In the genomic region with DNA sequence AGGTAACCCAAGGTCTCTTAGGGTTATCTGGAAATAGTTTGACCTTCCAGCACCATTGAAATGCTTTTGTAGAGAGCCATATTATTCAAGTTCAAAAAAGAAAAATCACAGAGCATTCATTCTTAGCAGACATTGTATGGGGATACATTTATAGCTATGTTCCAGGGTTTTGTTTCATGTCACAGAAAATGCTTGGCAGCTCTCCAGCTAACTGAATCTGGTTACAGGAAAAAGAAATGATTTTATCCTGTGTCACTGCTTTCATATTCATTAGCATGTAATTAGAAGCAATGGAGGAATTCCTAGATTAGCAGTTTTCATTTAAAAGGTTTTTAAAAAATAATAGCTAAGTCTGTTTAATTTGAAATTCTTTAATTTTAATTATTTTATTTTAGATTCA, we compare ENCODE assay signal across 23 cellular contexts. TPM values are rescaled to one million over a fixed set of nuclear protein-coding genes. Genes with fewer than 3 reads are reported as not detected.
DNase-seq lines count a peak whose midpoint lies in the region; ATAC-seq and TF ChIP-seq lines count a peak whose summit lies in the region.
"Had no signal": no experiment of that assay in that cellular context is flagged by ENCODE, and none has a peak within 500 bp of the region (broad histone marks: within the 10 kb centered on the region; RNA-seq: fewer than 3 reads in every experiment).

No MANE protein-coding gene starts in this region.

- H2BK15ac ChIP-seq in neuronal stem cell (ENCODE audit: low read length): no peak overlapping the region

- TF ChIP-seq CTCF in fibroblast of villous mesenchyme (IDR thresholded peaks at IDR 0.05; ENCODE audit: insufficient read depth, low read depth, low read length) (no peak), foreskin keratinocyte (conservative IDR thresholded peaks at IDR 0.05) (no peak)

- no peak overlapping the region for H4K91ac ChIP-seq in neuronal stem cell (ENCODE audit: low read depth, low read length, poor library complexity)

- H4K8ac ChIP-seq in neuronal stem cell (ENCODE audit: low read depth, low read length): no peak overlapping the region

- no peaks in the 10 kb centered on the region for H3K79me1 ChIP-seq in neuronal stem cell (ENCODE audit: low read depth, low read length)

- no peak overlapping the region for H3K4ac ChIP-seq in neuronal stem cell (ENCODE audit: low read length)

- H3K4me3 ChIP-seq in SK-N-MC (no peak overlapping the region), fibroblast of villous mesenchyme (ENCODE audit: low read depth, low read length) (no peak overlapping the region), neuronal stem cell (ENCODE audit: low read length in 2 of 2) (no peak overlapping the region)
- H3K4me3 ChIP-seq: breast epithelium, vagina had no signal

- H2BK120ac ChIP-seq in neuronal stem cell (ENCODE audit: low read depth, low read length): no peak overlapping the region

- no peak overlapping the region for H3K18ac ChIP-seq in neuronal stem cell (ENCODE audit: low read length)

- no peak for ATAC-seq in foreskin keratinocyte
- ATAC-seq: activated CD8-positive, alpha-beta T cell treated with anti-CD3 and anti-CD28 coated beads for 36 hours; activated T-cell treated with anti-CD3 and anti-CD28 coated beads, Interleukin-2, amount 50 U/mL, for 72 hours; natural killer cell treated with Interleukin-12 subunit alpha and Interleukin-12 subunit beta and Interleukin-15 and Interleukin-18, amount 100 ng/mL, for 72 hours had no signal

- H3K14ac ChIP-seq in neuronal stem cell (ENCODE audit: low read length): no peak overlapping the region

- H2BK5ac ChIP-seq in neuronal stem cell (ENCODE audit: low read length): no peak overlapping the region

- no peak overlapping the region for H2AFZ ChIP-seq in neuronal stem cell (ENCODE audit: low read length)

- no peak overlapping the region for H2AK5ac ChIP-seq in neuronal stem cell (ENCODE audit: low read depth, low read length)

- H3K23ac ChIP-seq in neuronal stem cell (ENCODE audit: low read depth, low read length, poor library complexity): no peak overlapping the region

- H2BK12ac ChIP-seq in neuronal stem cell (ENCODE audit: low read length): no peak overlapping the region

- H3K9ac ChIP-seq in SK-N-MC (ENCODE audit: insufficient read length) (no peak overlapping the region), neuronal stem cell (ENCODE audit: low read depth, low read length, poor library complexity) (no peak overlapping the region)
- H3K9ac ChIP-seq: KMS-11 had no signal

- H3K4me2 ChIP-seq in neuronal stem cell (ENCODE audit: insufficient read depth, low read length, poor library complexity, severe bottlenecking): no peak overlapping the region
- H3K4me2 ChIP-seq: KMS-11 had no signal

- H3K36me3 ChIP-seq in SK-N-MC (ENCODE audit: insufficient read depth, low read length) (no peaks in the 10 kb centered on the region), neuronal stem cell (replicated peaks in 1 of 2; ENCODE audit: control insufficient read depth in 2 of 2, insufficient read depth in 2 of 2, low read length in 2 of 2) (no peaks in the 10 kb centered on the region)
- H3K36me3 ChIP-seq: breast epithelium, vagina, WERI-Rb-1 had no signal

- DNase-seq in G401 (ENCODE audit: low spot score): peak; percentile 39
- DNase-seq in NCI-H1105 (lab: John Stamatoyannopoulos, UW): peak; percentile 33
- peak; percentile 20 for DNase-seq in SK-N-MC (ENCODE audit: low read depth, low spot score)
- peak; percentile 14 for DNase-seq in fibroblast of villous mesenchyme (ENCODE audit: low read depth)
- DNase-seq in neuronal stem cell (ENCODE audit: low spot score): no peak
- DNase-seq in stimulated activated CD4-positive, alpha-beta T cell treated with anti-CD3 and anti-CD28 coated beads, Interleukin-2, amount 100 ng/mL, for 24 hours: no peak
- no peak for DNase-seq in foreskin keratinocyte
- DNase-seq: activated CD8-positive, alpha-beta T cell treated with anti-CD3 and anti-CD28 coated beads for 36 hours; activated naive CD8-positive, alpha-beta T cell treated with anti-CD3 and anti-CD28 coated beads, Interleukin-2, amount 10 ng/mL, durations not matched to agents 7 days and 5 days; effector CD8-positive, alpha-beta T cell; kidney; mesenchymal stem cell; NCI-H524 treated with DMSO at 0.1 percent for 48 hours; OCI-M1; posterior cingulate gyrus; stimulated activated CD4-positive, alpha-beta T cell treated with anti-CD3 and anti-CD28 coated beads, Interleukin-4, amount 100 ng/mL, for 1 hour; T-helper 2 cell; WERI-Rb-1 had no signal

- H3K9me3 ChIP-seq in SK-N-MC (ENCODE audit: low read depth, low read length): no peaks in the 10 kb centered on the region
- no peaks in the 10 kb centered on the region for H3K9me3 ChIP-seq in neuronal stem cell (replicated peaks in 1 of 2; ENCODE audit: control insufficient read depth in 2 of 2, insufficient read depth in 1 of 2, low read depth in 1 of 2, low read length in 2 of 2)
- H3K9me3 ChIP-seq: vagina had no signal

- no peak overlapping the region for H3K27ac ChIP-seq in SK-N-MC
- H3K27ac ChIP-seq in neuronal stem cell (replicated peaks; ENCODE audit: low read length): no peak overlapping the region
- no peak overlapping the region for H3K27ac ChIP-seq in foreskin keratinocyte
- H3K27ac ChIP-seq: breast epithelium, KMS-11, vagina, WERI-Rb-1 had no signal

- no peaks in the 10 kb centered on the region for H3K4me1 ChIP-seq in neuronal stem cell (ENCODE audit: control insufficient read depth in 2 of 2, insufficient read depth in 1 of 2, low read depth in 1 of 2, low read length in 2 of 2)
- no peaks in the 10 kb centered on the region for H3K4me1 ChIP-seq in foreskin keratinocyte
- H3K4me1 ChIP-seq: breast epithelium, vagina had no signal

- H3K27me3 ChIP-seq in neuronal stem cell (ENCODE audit: control insufficient read depth in 3 of 3, insufficient read depth in 3 of 3, low read depth in 1 of 3, low read length in 3 of 3) (peaks cover 0 to 14% (median 0%) of the 10 kb centered on the region in 3 experiments), foreskin keratinocyte (peaks cover 40% of the 10 kb centered on the region)
- H3K27me3 ChIP-seq: breast epithelium, vagina had no signal

- in situ Hi-C loops in G401 (cut with HindIII; ENCODE audit: low sequenced_read_pairs): no loop called here

RNA-seq across cellular contexts. Expression of a gene that starts 28.6 kb away (rescaled TPM):
- total RNA-seq in G401 (2014; rRNA removed; shearing (Covaris generic)): not detected in 2 replicates
- total RNA-seq in fibroblast of villous mesenchyme (2.9 and 7.8 TPM in 2 replicates), foreskin keratinocyte (0.37 and 0.53 TPM in 2 replicates)
- polyA plus RNA-seq in neuronal stem cell (2013, experiment 1 of 2): 0.56 TPM
- 0.62 TPM for polyA plus RNA-seq in neuronal stem cell (2013, experiment 2 of 2)
- 0.06 and 0.08 TPM in 2 replicates for polyA plus RNA-seq in foreskin keratinocyte
- total RNA-seq: activated naive CD8-positive, alpha-beta T cell treated with anti-CD3 and anti-CD28 coated beads, Interleukin-2, amount 10 ng/mL, durations not matched to agents 7 days and 5 days had no signal

Comparison
In these comparisons a context has a peak if more than half of its experiments do, and no peak if none do; other contexts are left out.
1. DNase-seq: peak in G401 (single experiment), NCI-H1105 (single experiment), SK-N-MC (single experiment) and fibroblast of villous mesenchyme (single experiment); none in neuronal stem cell (single experiment), stimulated activated CD4-positive, alpha-beta T cell treated with anti-CD3 and anti-CD28 coated beads, Interleukin-2, amount 100 ng/mL, for 24 hours (0 of 2) and foreskin keratinocyte (0 of 2).